1 cellular context compared by ENCODE assay signal in the genomic region with DNA sequence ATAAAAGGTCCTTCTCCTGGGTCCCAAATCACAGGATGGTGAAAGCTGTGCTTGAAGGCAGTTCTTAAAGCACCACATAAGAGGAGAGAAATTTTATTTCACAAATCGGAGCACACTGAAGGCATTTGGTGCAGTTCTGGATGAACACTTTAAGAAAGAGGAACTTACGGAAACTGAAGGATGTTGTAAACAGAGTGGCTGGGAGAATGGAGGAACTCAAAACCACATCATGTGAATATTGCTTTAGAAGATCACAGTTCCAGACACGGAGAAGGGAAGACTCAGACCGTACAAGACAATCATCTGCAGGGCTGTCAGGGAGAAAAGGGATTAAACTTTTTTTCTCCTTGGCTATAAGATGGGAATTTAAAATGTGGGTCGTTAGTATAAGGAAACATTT.
TF ChIP-seq lines count a peak whose summit lies in the region.

No MANE protein-coding gene starts in this region.

TF ChIP-seq in HepG2, 621 proteins besides CTCF, POLR2A, EP300 and RAD21 (continued from another document):
- TF ChIP-seq, protein P1, sequence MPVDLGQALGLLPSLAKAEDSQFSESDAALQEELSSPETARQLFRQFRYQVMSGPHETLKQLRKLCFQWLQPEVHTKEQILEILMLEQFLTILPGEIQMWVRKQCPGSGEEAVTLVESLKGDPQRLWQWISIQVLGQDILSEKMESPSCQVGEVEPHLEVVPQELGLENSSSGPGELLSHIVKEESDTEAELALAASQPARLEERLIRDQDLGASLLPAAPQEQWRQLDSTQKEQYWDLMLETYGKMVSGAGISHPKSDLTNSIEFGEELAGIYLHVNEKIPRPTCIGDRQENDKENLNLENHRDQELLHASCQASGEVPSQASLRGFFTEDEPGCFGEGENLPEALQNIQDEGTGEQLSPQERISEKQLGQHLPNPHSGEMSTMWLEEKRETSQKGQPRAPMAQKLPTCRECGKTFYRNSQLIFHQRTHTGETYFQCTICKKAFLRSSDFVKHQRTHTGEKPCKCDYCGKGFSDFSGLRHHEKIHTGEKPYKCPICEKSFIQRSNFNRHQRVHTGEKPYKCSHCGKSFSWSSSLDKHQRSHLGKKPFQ (CRISPR knock-in tag; IDR thresholded peaks at IDR 0.05; ENCODE audit: insufficient replicate concordance) = no peak
- no peak for TF ChIP-seq ZNF256 (CRISPR knock-in tag; conservative IDR thresholded peaks at IDR 0.05)
- TF ChIP-seq GLI4 (CRISPR knock-in tag; IDR thresholded peaks at IDR 0.05; ENCODE audit: borderline replicate concordance) = no peak
- TF ChIP-seq, protein P2, sequence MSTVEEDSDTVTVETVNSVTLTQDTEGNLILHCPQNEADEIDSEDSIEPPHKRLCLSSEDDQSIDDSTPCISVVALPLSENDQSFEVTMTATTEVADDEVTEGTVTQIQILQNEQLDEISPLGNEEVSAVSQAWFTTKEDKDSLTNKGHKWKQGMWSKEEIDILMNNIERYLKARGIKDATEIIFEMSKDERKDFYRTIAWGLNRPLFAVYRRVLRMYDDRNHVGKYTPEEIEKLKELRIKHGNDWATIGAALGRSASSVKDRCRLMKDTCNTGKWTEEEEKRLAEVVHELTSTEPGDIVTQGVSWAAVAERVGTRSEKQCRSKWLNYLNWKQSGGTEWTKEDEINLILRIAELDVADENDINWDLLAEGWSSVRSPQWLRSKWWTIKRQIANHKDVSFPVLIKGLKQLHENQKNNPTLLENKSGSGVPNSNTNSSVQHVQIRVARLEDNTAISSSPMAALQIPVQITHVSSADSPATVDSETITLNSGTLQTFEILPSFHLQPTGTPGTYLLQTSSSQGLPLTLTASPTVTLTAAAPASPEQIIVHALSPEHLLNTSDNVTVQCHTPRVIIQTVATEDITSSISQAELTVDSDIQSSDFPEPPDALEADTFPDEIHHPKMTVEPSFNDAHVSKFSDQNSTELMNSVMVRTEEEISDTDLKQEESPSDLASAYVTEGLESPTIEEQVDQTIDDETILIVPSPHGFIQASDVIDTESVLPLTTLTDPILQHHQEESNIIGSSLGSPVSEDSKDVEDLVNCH (CRISPR knock-in tag; IDR thresholded peaks at IDR 0.05) = no peak
